ENCODE assay signal across 7 cellular contexts in the genomic region with DNA sequence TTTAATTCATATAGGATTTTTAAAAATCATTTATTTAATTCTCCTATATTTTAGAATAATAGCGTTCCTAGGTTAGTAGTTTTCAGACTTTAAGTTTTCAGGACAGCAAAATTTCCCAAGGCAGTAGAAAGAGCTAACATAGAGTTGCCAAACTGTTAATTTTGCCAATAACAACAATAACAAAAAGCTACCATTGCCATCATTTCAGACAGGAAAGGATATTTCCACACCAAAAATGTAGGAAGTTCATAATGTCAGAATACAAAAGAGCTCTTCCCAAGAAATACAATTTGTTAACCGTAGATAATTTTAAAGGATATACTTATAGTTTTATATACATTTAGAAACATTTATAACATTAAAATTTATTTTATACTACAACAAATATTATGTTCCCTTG.
"Had no signal": no experiment of that assay in that cellular context is flagged by ENCODE, and none has a peak within 500 bp of the region (broad histone marks: within the 10 kb centered on the region; RNA-seq: fewer than 3 reads in every experiment).

No MANE protein-coding gene starts in this region.

- H3K4me3 ChIP-seq: GM23248, HAP-1, K562 had no signal

- DNase-seq: GM23248, GOT3, H7, IMR-90 had no signal

- FAIRE-seq: HTR-8/SVneo, K562 had no signal

- H3K9me3 ChIP-seq: HAP-1 had no signal

- H3K36me3 ChIP-seq: HAP-1 had no signal

- H3K27ac ChIP-seq: GM23248 had no signal

- ATAC-seq: K562 had no signal

- H3K9ac ChIP-seq: GM23248 had no signal

- H2AFZ ChIP-seq: GM23248 had no signal
